8 cellular contexts compared by ENCODE assay signal in the genomic region with DNA sequence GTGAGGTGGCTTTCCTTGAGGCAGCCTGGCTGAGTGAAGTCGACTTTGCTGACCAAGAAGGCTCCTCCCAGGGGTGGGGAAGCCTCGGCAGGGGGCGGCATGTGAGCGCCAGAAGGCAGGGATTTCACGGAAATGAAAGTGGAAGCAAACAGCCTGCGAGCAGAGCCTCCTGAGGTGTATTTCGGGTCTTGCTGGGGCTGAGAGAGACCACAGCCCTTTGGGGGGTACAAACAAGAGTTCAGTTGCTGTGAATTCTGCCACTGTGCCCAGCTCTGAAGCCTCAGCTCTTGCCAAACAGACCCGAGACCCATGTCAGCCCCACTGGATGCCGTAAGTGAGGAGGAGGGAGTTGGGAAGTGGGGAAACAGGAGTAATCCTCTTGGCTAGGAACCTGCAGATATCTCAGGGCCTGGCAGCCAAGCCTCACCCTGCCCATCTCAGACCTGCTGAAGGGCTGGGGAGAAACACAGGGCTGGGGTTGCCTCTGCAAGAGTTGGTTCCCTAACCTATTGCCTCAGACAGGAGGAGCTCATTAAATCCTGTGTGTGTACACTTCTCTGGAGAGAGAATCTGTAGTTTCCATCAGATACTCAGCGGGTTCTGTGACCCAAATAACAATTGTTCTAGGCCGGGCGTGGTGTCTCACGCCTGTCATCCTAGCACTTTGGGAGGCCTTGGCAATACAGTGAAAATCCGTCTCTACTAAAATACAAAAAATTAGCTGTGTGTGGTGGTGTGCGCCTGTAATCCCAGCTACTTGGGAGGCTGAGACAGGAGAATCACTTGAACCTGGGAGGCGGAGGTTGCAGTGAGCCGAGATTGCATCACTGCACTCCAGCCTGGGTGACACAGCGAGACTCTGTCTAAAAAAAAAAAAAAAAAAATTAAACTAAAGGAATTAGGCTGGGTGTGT. TPM values are rescaled to one million over a fixed set of nuclear protein-coding genes. Genes with fewer than 3 reads are reported as not detected.
DNase-seq lines count a peak whose midpoint lies in the region; ATAC-seq, FAIRE-seq and TF ChIP-seq lines count a peak whose summit lies in the region.

A gene (plus strand): TSS at position 146 of the 913 bp plus-strand sequence. CDS start 164 bp downstream, at position 310.

- peaks cover 58% of the 10 kb centered on the region for H3K4me1 Mint-ChIP-seq in activated T-cell treated with anti-CD3 and anti-CD28 coated beads, Interleukin-2, amount 50 U/mL, for 72 hours (ENCODE audit: low read depth)
- H3K4me1 Mint-ChIP-seq in naive B cell: peaks cover 11 to 35% (median 12%) of the 10 kb centered on the region in 3 donors
- H3K4me1 Mint-ChIP-seq in stimulated activated naive B cell treated with anti-CD40 and anti-IgM and Interleukin-4, amounts not matched to agents 10 μg/mL and 1 μg/mL and 100 μg/mL, for 72 hours: peaks cover 19 to 45% of the 10 kb centered on the region in 2 donors

- H3K4me3 ChIP-seq in ACC112 (ENCODE audit: low read depth, low read length): peak within 1 kb of the TSS; percentile 92
- peak within 1 kb of the TSS; percentile 47 to 87 (median 69) for H3K4me3 ChIP-seq in esophagus squamous epithelium

- H3K36me3 ChIP-seq in ACC112 (ENCODE audit: insufficient read depth, low read length): peaks cover 16% of the 10 kb centered on the region; the same call in 1 of the 2 replicates
- peaks cover 4 to 31% (median 15%) of the 10 kb centered on the region in 3 donors for H3K36me3 ChIP-seq in esophagus squamous epithelium

- peak in 5 of 6 experiments; percentile 24 to 50 (median 32) for TF ChIP-seq CTCF in esophagus squamous epithelium (IDR thresholded peaks at IDR 0.05)

- ATAC-seq in GM18861 (IDR thresholded peaks at IDR 0.05; ENCODE audit: unreplicated experiment) (peak; percentile 81), HG03520 (IDR thresholded peaks at IDR 0.05; ENCODE audit: unreplicated experiment) (peak; percentile 64), naive B cell (ENCODE audit: low read depth in 2 of 2) (peak; percentile 99 to 100)
- peak; percentile 96 to 97 for ATAC-seq in activated T-cell treated with anti-CD3 and anti-CD28 coated beads, Interleukin-2, amount 50 U/mL, for 72 hours (replicated peaks in 1 of 2)
- peak; percentile 94 to 97 for ATAC-seq in stimulated activated naive B cell treated with anti-CD40 and anti-IgM and Interleukin-4, amounts not matched to agents 10 μg/mL and 1 μg/mL and 100 μg/mL, for 72 hours (replicated peaks)

- no peaks in the 10 kb centered on the region for H3K9me3 Mint-ChIP-seq in activated T-cell treated with anti-CD3 and anti-CD28 coated beads, Interleukin-2, amount 50 U/mL, for 72 hours
- H3K9me3 Mint-ChIP-seq in naive B cell: no peaks in the 10 kb centered on the region
- H3K9me3 Mint-ChIP-seq in stimulated activated naive B cell treated with anti-CD40 and anti-IgM and Interleukin-4, amounts not matched to agents 10 μg/mL and 1 μg/mL and 100 μg/mL, for 72 hours: no peaks in the 10 kb centered on the region

- peaks cover 5 to 6% of the 10 kb centered on the region in 2 donors for H3K36me3 Mint-ChIP-seq in activated T-cell treated with anti-CD3 and anti-CD28 coated beads, Interleukin-2, amount 50 U/mL, for 72 hours (ENCODE audit: insufficient read depth in 2 of 2)
- no peaks in the 10 kb centered on the region for H3K36me3 Mint-ChIP-seq in naive B cell
- H3K36me3 Mint-ChIP-seq in stimulated activated naive B cell treated with anti-CD40 and anti-IgM and Interleukin-4, amounts not matched to agents 10 μg/mL and 1 μg/mL and 100 μg/mL, for 72 hours: peaks cover 22 to 34% of the 10 kb centered on the region in 2 donors

- intact Hi-C loops in esophagus squamous epithelium (cut with DNase I): no loop called here

- H3K27me3 ChIP-seq in ACC112 (ENCODE audit: insufficient read depth, low read length) (no peaks in the 10 kb centered on the region), esophagus squamous epithelium (no peaks in the 10 kb centered on the region)

- no peaks in the 10 kb centered on the region for H3K9me3 ChIP-seq in esophagus squamous epithelium

- peak in 2 of 4 donors; percentile 10 to 20 for TF ChIP-seq POLR2A in esophagus squamous epithelium (IDR thresholded peaks at IDR 0.05)

- no peaks in the 10 kb centered on the region for H3K27me3 Mint-ChIP-seq in activated T-cell treated with anti-CD3 and anti-CD28 coated beads, Interleukin-2, amount 50 U/mL, for 72 hours (ENCODE audit: low read depth)
- H3K27me3 Mint-ChIP-seq in naive B cell: no peaks in the 10 kb centered on the region
- no peaks in the 10 kb centered on the region for H3K27me3 Mint-ChIP-seq in stimulated activated naive B cell treated with anti-CD40 and anti-IgM and Interleukin-4, amounts not matched to agents 10 μg/mL and 1 μg/mL and 100 μg/mL, for 72 hours

- no peak for FAIRE-seq in RCC 7860 (lab: Jason Lieb, UNC)

- H3K4me1 ChIP-seq in ACC112 (ENCODE audit: control insufficient read depth, insufficient read depth, low read length, unreplicated experiment) (peaks cover 34% of the 10 kb centered on the region), esophagus squamous epithelium (peaks cover 3 to 79% (median 22%) of the 10 kb centered on the region in 3 donors)

- H3K27ac ChIP-seq in ACC112 (ENCODE audit: low read depth, low read length) (peak within 1 kb of the TSS; percentile 94), esophagus squamous epithelium (peak within 1 kb of the TSS; percentile 90 to 97 (median 94))

- DNase-seq in RCC 7860 (ENCODE audit: low spot score) (peak; percentile 67), esophagus squamous epithelium (lab: John Stamatoyannopoulos, UW) (peak; percentile 34), naive B cell (peak; percentile 86)
- DNase-seq in activated T-cell treated with anti-CD3 and anti-CD28 coated beads, Interleukin-2, amount 50 U/mL, for 72 hours: peak; percentile 89 to 91
- DNase-seq in stimulated activated naive B cell treated with anti-CD40 and anti-IgM and Interleukin-4, amounts not matched to agents 10 μg/mL and 1 μg/mL and 100 μg/mL, for 72 hours: peak; percentile 83

- no peak within 1 kb of the TSS for H2AFZ ChIP-seq in ACC112 (ENCODE audit: low read length, unreplicated experiment)

- H3K79me2 ChIP-seq in ACC112 (ENCODE audit: control insufficient read depth, insufficient read depth, low read length, unreplicated experiment): peaks cover 37% of the 10 kb centered on the region

- H3K27ac Mint-ChIP-seq in activated T-cell treated with anti-CD3 and anti-CD28 coated beads, Interleukin-2, amount 50 U/mL, for 72 hours: peak within 1 kb of the TSS; percentile 95
- peak within 1 kb of the TSS; percentile 98 to 99 (median 99) for H3K27ac Mint-ChIP-seq in naive B cell
- H3K27ac Mint-ChIP-seq in stimulated activated naive B cell treated with anti-CD40 and anti-IgM and Interleukin-4, amounts not matched to agents 10 μg/mL and 1 μg/mL and 100 μg/mL, for 72 hours: peak within 1 kb of the TSS; percentile 100

- 2 to 8% methylated on average over 10 of the region's 18 CpGs for WGBS in esophagus squamous epithelium, 2 donors

- peak within 1 kb of the TSS; percentile 95 to 100 for H3K4me3 Mint-ChIP-seq in activated T-cell treated with anti-CD3 and anti-CD28 coated beads, Interleukin-2, amount 50 U/mL, for 72 hours
- peak within 1 kb of the TSS; percentile 97 to 100 (median 99) for H3K4me3 Mint-ChIP-seq in naive B cell
- peak within 1 kb of the TSS; percentile 100 for H3K4me3 Mint-ChIP-seq in stimulated activated naive B cell treated with anti-CD40 and anti-IgM and Interleukin-4, amounts not matched to agents 10 μg/mL and 1 μg/mL and 100 μg/mL, for 72 hours

RNA-seq across cellular contexts. Expression of the gene that starts here (rescaled TPM):
- total RNA-seq in activated T-cell treated with anti-CD3 and anti-CD28 coated beads, Interleukin-2, amount 50 U/mL, for 72 hours: 10 to 100 TPM; 28.3 to 63.3 TPM
- total RNA-seq in esophagus squamous epithelium: 10 to 100 TPM in 3 of 4 donors, 1 to 10 TPM in 1; 5.9 to 24.4 (median 13.6) TPM
- 10 to 100 TPM; 47.6 to 83.6 (median 59.1) TPM for polyA plus RNA-seq in naive B cell (ENCODE audit: low read depth in 6 of 6)

Comparison
In these comparisons a context has a peak if more than half of its experiments do, and no peak if none do; other contexts are left out.
1. Peak in every context shown above with its lines: DNase-seq, ATAC-seq, H3K4me3 ChIP-seq and H3K27ac ChIP-seq.
2. DNase-seq: peak in every context shown above with its lines; median percentile 90 in activated T-cell treated with anti-CD3 and anti-CD28 coated beads, Interleukin-2, amount 50 U/mL, for 72 hours; 86 in naive B cell; 83 in stimulated activated naive B cell treated with anti-CD40 and anti-IgM and Interleukin-4, amounts not matched to agents 10 μg/mL and 1 μg/mL and 100 μg/mL, for 72 hours; 67 in RCC 7860; 34 in esophagus squamous epithelium.